8 cellular contexts compared by ENCODE assay signal in genomic region chr13:26186141-26186870, GRCh38. TPM values are rescaled to one million over a fixed set of nuclear protein-coding genes. Genes with fewer than 3 reads are reported as not detected.
DNase-seq lines count a peak whose midpoint lies in the region; ATAC-seq, FAIRE-seq and TF ChIP-seq lines count a peak whose summit lies in the region.

No MANE protein-coding gene starts in this region.

- H3K27ac ChIP-seq in PC-3 (ENCODE audit: low read length) (no peak overlapping the region), esophagus (ENCODE audit: low read depth in 2 of 2, low read length in 1 of 2) (peak overlapping the region; percentile 52 to 82)

- CTCF ChIA-PET in PC-3 (lab: Charles Lee): interaction anchor here (0.6 to 2.7 kb wide), 4 partner anchors 68 to 512 kb away, joined by 3 to 34 read pairs (median 17); no protein-coding TSS in a partner anchor

- H3K36me3 ChIP-seq in PC-3 (ENCODE audit: low read depth, low read length) (no peaks in the 10 kb centered on the region), esophagus (ENCODE audit: control insufficient read depth in 2 of 2, insufficient read depth in 2 of 2, low read length in 1 of 2) (no peaks in the 10 kb centered on the region), mucosa of stomach (ENCODE audit: control insufficient read depth, insufficient read depth, low read length) (no peaks in the 10 kb centered on the region)

- intact Hi-C loops in PC-3 (cut with micrococcal nuclease): loop anchor here (1.0 to 10.0 kb wide), 3 partner anchors 35 to 310 kb away; no protein-coding TSS in a partner anchor

- peak overlapping the region; percentile 87 for H3K4me3 Mint-ChIP-seq in activated T-cell treated with anti-CD3 and anti-CD28 coated beads, Interleukin-2, amount 50 U/mL, for 4 hours

- in situ Hi-C loops in Caki2 (cut with HindIII; ENCODE audit: low pct_unique_long_range_greater_than_20kb, low sequenced_read_pairs): no loop called here

- H3K27me3 Mint-ChIP-seq in activated T-cell treated with anti-CD3 and anti-CD28 coated beads, Interleukin-2, amount 50 U/mL, for 4 hours (ENCODE audit: low read depth): no peaks in the 10 kb centered on the region

- 0 out of 2 replicates have a peak, but pooled peaks cover 4% of the 10 kb centered on the region for H3K4me1 ChIP-seq in PC-3 (ENCODE audit: insufficient read depth, low read length)
- H3K4me1 ChIP-seq in esophagus (ENCODE audit: control insufficient read depth in 2 of 2, insufficient read depth in 2 of 2, low read length in 1 of 2): peaks cover 0 to 4% of the 10 kb centered on the region in 2 donors
- peaks cover 5% of the 10 kb centered on the region for H3K4me1 ChIP-seq in mucosa of stomach (ENCODE audit: control insufficient read depth, insufficient read depth, low read length)

- POLR2A ChIA-PET in PC-3 (lab: Charles Lee; ENCODE audit: unreplicated experiment): interaction anchor here (0.7 kb wide), 2 partner anchors 484 to 548 kb away, joined by 3 to 8 read pairs; no protein-coding TSS in a partner anchor

- H3K4me1 Mint-ChIP-seq in activated T-cell treated with anti-CD3 and anti-CD28 coated beads, Interleukin-2, amount 50 U/mL, for 4 hours (ENCODE audit: low read depth): peaks cover 28% of the 10 kb centered on the region

- 1% methylated on average over 67 to 75 of the region's 75 CpGs for WGBS in esophagus, 2 donors

- H3K9me2 ChIP-seq in PC-3 (replicated peaks; ENCODE audit: low read length): no peaks in the 10 kb centered on the region

- H3K9me3 Mint-ChIP-seq in activated T-cell treated with anti-CD3 and anti-CD28 coated beads, Interleukin-2, amount 50 U/mL, for 4 hours: no peaks in the 10 kb centered on the region

- FAIRE-seq in HTR-8/SVneo (lab: Jason Lieb, UNC): peak; percentile 13

- peak overlapping the region; percentile 80 for H3K4me3 ChIP-seq in PC-3 (ENCODE audit: low read length)
- H3K4me3 ChIP-seq in esophagus (ENCODE audit: low read depth in 1 of 2, low read length in 2 of 2): peak overlapping the region; percentile 59 to 79
- peak overlapping the region; percentile 52 for H3K4me3 ChIP-seq in mucosa of stomach (ENCODE audit: low read length)

- peak; percentile 88 for DNase-seq in Caki2 (ENCODE audit: low read depth)
- peak; percentile 60 for DNase-seq in HTR-8/SVneo (ENCODE audit: insufficient read length, low spot score)
- peak; percentile 93 for DNase-seq in PC-3
- peak; percentile 88 for DNase-seq in activated T-cell treated with anti-CD3 and anti-CD28 coated beads, Interleukin-2, amount 50 U/mL, for 4 hours
- peak; percentile 90 for DNase-seq in stimulated activated CD8-positive, alpha-beta memory T cell treated with anti-CD3 and anti-CD28 coated beads, Interleukin-4, amount 100 ng/mL, for 48 hours

- BruUV-seq in PC-3 (replicated peaks; lab: Mats Ljungman, UMichigan): no TSS peak

- peaks cover 3% of the 10 kb centered on the region for H3K36me3 Mint-ChIP-seq in activated T-cell treated with anti-CD3 and anti-CD28 coated beads, Interleukin-2, amount 50 U/mL, for 4 hours (ENCODE audit: insufficient read depth)

- H3K79me2 ChIP-seq in PC-3 (ENCODE audit: low read length): no peaks in the 10 kb centered on the region

- peak; percentile 57 for TF ChIP-seq CTCF in PC-3 (conservative IDR thresholded peaks at IDR 0.05; ENCODE audit: low read depth, low read length)

- ATAC-seq in GM21360 (IDR thresholded peaks at IDR 0.05; ENCODE audit: unreplicated experiment) (peak; percentile 89), PC-3 (peak; percentile 94)
- ATAC-seq in activated T-cell treated with anti-CD3 and anti-CD28 coated beads, Interleukin-2, amount 50 U/mL, for 4 hours: peak; percentile 85 to 87

- no peaks in the 10 kb centered on the region for H3F3A ChIP-seq in PC-3 (ENCODE audit: low read length, unreplicated experiment)

- peak overlapping the region; percentile 87 for H3K4me2 ChIP-seq in PC-3 (ENCODE audit: low read length)

- H3K9ac ChIP-seq in PC-3 (ENCODE audit: low read length): peak overlapping the region; percentile 68
- peak overlapping the region; percentile 65 for H3K9ac ChIP-seq in mucosa of stomach (ENCODE audit: low read length)

- peak overlapping the region; percentile 97 for H2AFZ ChIP-seq in PC-3 (ENCODE audit: low read length)

- H3K27me3 ChIP-seq in PC-3 (ENCODE audit: low read length): 0 out of 2 replicates have a peak, but pooled peaks cover 3% of the 10 kb centered on the region
- no peaks in the 10 kb centered on the region for H3K27me3 ChIP-seq in esophagus (ENCODE audit: control insufficient read depth in 1 of 2, insufficient read depth in 2 of 2, low read length in 2 of 2)
- H3K27me3 ChIP-seq in mucosa of stomach (ENCODE audit: control insufficient read depth, insufficient read depth, low read length): no peaks in the 10 kb centered on the region

- no peaks in the 10 kb centered on the region for H4K20me1 ChIP-seq in PC-3 (ENCODE audit: low read length)

- no peaks in the 10 kb centered on the region for H3K9me3 ChIP-seq in PC-3 (ENCODE audit: low read length)
- H3K9me3 ChIP-seq in esophagus (ENCODE audit: control insufficient read depth in 2 of 2, insufficient read depth in 1 of 2, low read depth in 1 of 2, low read length in 1 of 2): no peaks in the 10 kb centered on the region
- H3K9me3 ChIP-seq in mucosa of stomach (ENCODE audit: control insufficient read depth, low read length): no peaks in the 10 kb centered on the region

RNA-seq across cellular contexts. Expression of gene RNF6, which starts 35.8 kb away (rescaled TPM):
- 10.2 and 11.8 TPM in 2 replicates for total RNA-seq in Caki2 (2014; rRNA removed; shearing (Covaris generic); ENCODE audit: low replicate concordance)
- total RNA-seq in PC-3 (2014; rRNA removed): 23.8 and 34.0 TPM in 2 replicates
- total RNA-seq in activated T-cell treated with anti-CD3 and anti-CD28 coated beads, Interleukin-2, amount 50 U/mL, for 4 hours: 10 to 100 TPM; 65.7 to 68.5 (median 67.7) TPM
- polyA plus RNA-seq in esophagus: 10 to 100 TPM; 12.6 to 17.3 TPM
